ENCODE assay signal across 26 cellular contexts in genomic region chr9:31639444-31639843, GRCh38.
"Had no signal": no experiment of that assay in that cellular context is flagged by ENCODE, and none has a peak within 500 bp of the region (broad histone marks: within the 10 kb centered on the region; RNA-seq: fewer than 3 reads in every experiment).

No MANE protein-coding gene starts in this region.

- H3K27me3 ChIP-seq: gastrocnemius medialis, left lung, ovary, right lobe of liver, stomach, thyroid gland, vagina had no signal

- H3K36me3 Mint-ChIP-seq: naive thymus-derived CD8-positive, alpha-beta T cell; stimulated activated effector memory CD8-positive, alpha-beta T cell treated with anti-CD3 and anti-CD28 coated beads, Interleukin-12 subunit alpha, Interleukin-12 subunit beta, amount 100 ng/mL, for 72 hours had no signal

- H3K9me3 ChIP-seq: gastrocnemius medialis, left lung, ovary, right lobe of liver, stomach, thyroid gland, vagina had no signal

- H3K4me2 ChIP-seq: smooth muscle cell had no signal

- DNase-seq: dermis blood vessel endothelial cell; effector memory CD4-positive, alpha-beta T cell; erythroblast; gastrocnemius medialis; head of caudate nucleus; left cardiac atrium; left lung; mesenchymal stem cell; naive thymus-derived CD8-positive, alpha-beta T cell; nephron progenitor cell; occipital lobe; ovary; posterior cingulate gyrus; retina; right lobe of liver; stimulated activated CD4-positive, alpha-beta T cell treated with anti-CD3 and anti-CD28 coated beads, Interleukin-12 subunit alpha, Interleukin-12 subunit beta, amount 100 ng/mL, for 4 hours; stimulated activated CD4-positive, alpha-beta T cell treated with anti-CD3 and anti-CD28 coated beads, Interleukin-1b, Interleukin-23, amount 100 ng/mL, for 48 hours; stimulated activated CD4-positive, alpha-beta T cell treated with anti-CD3 and anti-CD28 coated beads, Interleukin-4, amount 100 ng/mL, for 1 hour; stimulated activated naive CD4-positive, alpha-beta T cell treated with Interleukin-2 at 50 U/mL for 16 hours; stomach; thyroid gland; trophoblast cell had no signal

- H3K27ac ChIP-seq: coronary artery, gastrocnemius medialis, left lung, ovary, right lobe of liver, stomach, thyroid gland, vagina had no signal

- H3K9me3 Mint-ChIP-seq: naive thymus-derived CD8-positive, alpha-beta T cell; nephron progenitor cell; stimulated activated effector memory CD8-positive, alpha-beta T cell treated with anti-CD3 and anti-CD28 coated beads, Interleukin-12 subunit alpha, Interleukin-12 subunit beta, amount 100 ng/mL, for 72 hours had no signal

- H3K36me3 ChIP-seq: gastrocnemius medialis, left lung, ovary, right lobe of liver, stomach, thyroid gland, vagina had no signal

- H3K4me1 Mint-ChIP-seq: stimulated activated effector memory CD8-positive, alpha-beta T cell treated with anti-CD3 and anti-CD28 coated beads, Interleukin-12 subunit alpha, Interleukin-12 subunit beta, amount 100 ng/mL, for 72 hours had no signal

- H3K4me3 ChIP-seq: coronary artery, gastrocnemius medialis, left lung, ovary, right lobe of liver, smooth muscle cell, stomach, thyroid gland, vagina had no signal

- H3K4me1 ChIP-seq: gastrocnemius medialis, left lung, right lobe of liver, stomach, thyroid gland, vagina had no signal

- H3K27me3 Mint-ChIP-seq: naive thymus-derived CD8-positive, alpha-beta T cell had no signal

- H3K27ac Mint-ChIP-seq: nephron progenitor cell; stimulated activated effector memory CD8-positive, alpha-beta T cell treated with anti-CD3 and anti-CD28 coated beads, Interleukin-12 subunit alpha, Interleukin-12 subunit beta, amount 100 ng/mL, for 72 hours had no signal

- H3K4me3 Mint-ChIP-seq: naive thymus-derived CD8-positive, alpha-beta T cell; nephron progenitor cell; stimulated activated effector memory CD8-positive, alpha-beta T cell treated with anti-CD3 and anti-CD28 coated beads, Interleukin-12 subunit alpha, Interleukin-12 subunit beta, amount 100 ng/mL, for 72 hours had no signal
